In the genomic region with DNA sequence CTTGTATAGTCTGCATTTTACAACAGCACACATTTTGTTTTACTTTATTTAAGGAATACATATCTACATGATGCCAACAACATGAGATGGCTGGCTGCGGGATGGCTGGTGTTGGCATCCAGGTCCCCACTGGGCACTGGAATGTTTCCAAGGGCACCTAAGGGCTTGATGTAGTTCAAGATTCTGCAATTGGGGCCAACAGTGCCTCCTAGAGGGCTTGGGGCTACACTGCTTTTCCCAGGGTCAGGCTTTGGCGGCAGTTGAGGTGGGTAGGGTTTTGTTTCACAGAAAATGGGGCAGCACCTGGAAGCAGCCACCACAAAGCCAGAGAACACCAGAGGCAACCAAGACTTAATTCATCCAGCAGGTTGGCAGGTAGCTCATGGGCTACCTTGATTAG, we compare ENCODE assay signal across 9 cellular contexts.
DNase-seq lines count a peak whose midpoint lies in the region; ATAC-seq and TF ChIP-seq lines count a peak whose summit lies in the region.
"Had no signal": no experiment of that assay in that cellular context is flagged by ENCODE, and none has a peak within 500 bp of the region (broad histone marks: within the 10 kb centered on the region; RNA-seq: fewer than 3 reads in every experiment).

No MANE protein-coding gene starts in this region.

- no peaks in the 10 kb centered on the region for H3K79me2 ChIP-seq in PC-9 (ENCODE audit: low read depth)

- BruUV-seq in PC-9 (replicated peaks; lab: Mats Ljungman, UMichigan): no TSS peak

- 13 to 16% methylated on average over 2 of the region's 2 CpGs for WGBS in heart right ventricle, 2 donors
- 0% methylated on average over 1 of the region's 2 CpGs for WGBS in gastroesophageal sphincter (ENCODE audit: low coverage in 1 of 2), 2 donors

- DNase-seq in left ventricle myocardium inferior (no peak), heart right ventricle (no peak), PC-9 (peak in 1 of 2 experiments; percentile 7), fibroblast of the aortic adventitia (ENCODE audit: low read depth) (no peak), type B pancreatic cell (ENCODE audit: extremely low spot score, unreplicated experiment) (no peak), NCI-H2171 treated with DMSO at 0.1 percent for 48 hours (lab: John Stamatoyannopoulos, UW) (no peak), NCI-H345 (lab: John Stamatoyannopoulos, UW) (no peak)
- DNase-seq: left cardiac atrium had no signal

- no peaks in the 10 kb centered on the region for H4K20me1 ChIP-seq in PC-9 (ENCODE audit: insufficient read depth)

- H3K4me2 ChIP-seq in PC-9: no peak overlapping the region

- H3K36me3 ChIP-seq in left ventricle myocardium inferior: no peaks in the 10 kb centered on the region
- H3K36me3 ChIP-seq in heart right ventricle: no peaks in the 10 kb centered on the region
- no peaks in the 10 kb centered on the region for H3K36me3 ChIP-seq in PC-9 (ENCODE audit: low read depth)
- H3K36me3 ChIP-seq in gastroesophageal sphincter: no peaks in the 10 kb centered on the region

- ATAC-seq in heart right ventricle (no peak), gastroesophageal sphincter (no peak)
- ATAC-seq: left cardiac atrium had no signal

- H3K4me3 ChIP-seq in left ventricle myocardium inferior (no peak overlapping the region), heart right ventricle (no peak overlapping the region), PC-9 (no peak overlapping the region), fibroblast of the aortic adventitia (ENCODE audit: low read depth, low read length) (no peak overlapping the region), gastroesophageal sphincter (no peak overlapping the region)

- H3K9me2 ChIP-seq in PC-9 (ENCODE audit: insufficient read depth): no peaks in the 10 kb centered on the region

- H3K27ac Mint-ChIP-seq in type B pancreatic cell: no peak overlapping the region

- H3K27me3 Mint-ChIP-seq in type B pancreatic cell: peaks cover 8% of the 10 kb centered on the region

- POLR2A ChIA-PET in PC-9 (lab: Charles Lee; ENCODE audit: unreplicated experiment): no interaction called here

- H3K27me3 ChIP-seq in left ventricle myocardium inferior (ENCODE audit: low read depth) (peaks cover 10% of the 10 kb centered on the region), heart right ventricle (peaks cover 0 to 16% (median 6%) of the 10 kb centered on the region in 7 donors), PC-9 (ENCODE audit: insufficient read depth, low read depth) (no peaks in the 10 kb centered on the region), gastroesophageal sphincter (peaks cover 15% of the 10 kb centered on the region)

- no peak for TF ChIP-seq POLR2A in gastroesophageal sphincter (IDR thresholded peaks at IDR 0.05)

- H3K36me3 Mint-ChIP-seq in type B pancreatic cell: no peaks in the 10 kb centered on the region

- no peak overlapping the region for H2AFZ ChIP-seq in PC-9

- no peak overlapping the region for H3K4me3 Mint-ChIP-seq in type B pancreatic cell

- H3K27ac ChIP-seq in left ventricle myocardium inferior (replicated peaks): no peak overlapping the region
- H3K27ac ChIP-seq in heart right ventricle: no peak overlapping the region
- H3K27ac ChIP-seq in PC-9: no peak overlapping the region
- no peak overlapping the region for H3K27ac ChIP-seq in gastroesophageal sphincter

- no peaks in the 10 kb centered on the region for H3K4me1 Mint-ChIP-seq in type B pancreatic cell (ENCODE audit: unreplicated experiment)

- TF ChIP-seq CTCF in left ventricle myocardium inferior (IDR thresholded peaks at IDR 0.05; ENCODE audit: borderline replicate concordance) (peak; percentile 32), heart right ventricle (IDR thresholded peaks at IDR 0.05) (peak in 4 of 9 donors; percentile 15 to 58 (median 26)), PC-9 (conservative IDR thresholded peaks at IDR 0.05) (peak; percentile 47), fibroblast of the aortic adventitia (IDR thresholded peaks at IDR 0.05; ENCODE audit: insufficient read depth, low read length) (peak; percentile 34), type B pancreatic cell (conservative IDR thresholded peaks at IDR 0.05) (peak; percentile 60), gastroesophageal sphincter (IDR thresholded peaks at IDR 0.05) (peak in 1 of 4 experiments; percentile 19)

- H3K9me3 ChIP-seq in left ventricle myocardium inferior (replicated peaks): no peaks in the 10 kb centered on the region
- no peaks in the 10 kb centered on the region for H3K9me3 ChIP-seq in heart right ventricle
- no peaks in the 10 kb centered on the region for H3K9me3 ChIP-seq in PC-9 (ENCODE audit: insufficient read depth, low read depth)
- H3K9me3 ChIP-seq in gastroesophageal sphincter: no peaks in the 10 kb centered on the region

- intact Hi-C loops in left ventricle myocardium inferior (cut with micrococcal nuclease): no loop called here
- intact Hi-C loops in heart right ventricle (cut with DNase I): no loop called here
- intact Hi-C loops in PC-9 (cut with micrococcal nuclease; ENCODE audit: unreplicated experiment): no loop called here

- H3K9me3 Mint-ChIP-seq in type B pancreatic cell: no peaks in the 10 kb centered on the region

- CTCF ChIA-PET in PC-9 (lab: Charles Lee): no interaction called here

- TF ChIP-seq EP300 in gastroesophageal sphincter (IDR thresholded peaks at IDR 0.05): no peak

- H3F3A ChIP-seq in PC-9 (ENCODE audit: insufficient read depth, low read depth): no peaks in the 10 kb centered on the region

- H3K4me1 ChIP-seq in left ventricle myocardium inferior: no peaks in the 10 kb centered on the region
- H3K4me1 ChIP-seq in heart right ventricle: no peaks in the 10 kb centered on the region
- H3K4me1 ChIP-seq in PC-9 (replicated peaks; ENCODE audit: insufficient read depth): peaks cover 4% of the 10 kb centered on the region; the same call in 1 of the 2 replicates
- H3K4me1 ChIP-seq in gastroesophageal sphincter: no peaks in the 10 kb centered on the region
